Comparison of ENCODE assay signal across 14 cellular contexts in the genomic region with DNA sequence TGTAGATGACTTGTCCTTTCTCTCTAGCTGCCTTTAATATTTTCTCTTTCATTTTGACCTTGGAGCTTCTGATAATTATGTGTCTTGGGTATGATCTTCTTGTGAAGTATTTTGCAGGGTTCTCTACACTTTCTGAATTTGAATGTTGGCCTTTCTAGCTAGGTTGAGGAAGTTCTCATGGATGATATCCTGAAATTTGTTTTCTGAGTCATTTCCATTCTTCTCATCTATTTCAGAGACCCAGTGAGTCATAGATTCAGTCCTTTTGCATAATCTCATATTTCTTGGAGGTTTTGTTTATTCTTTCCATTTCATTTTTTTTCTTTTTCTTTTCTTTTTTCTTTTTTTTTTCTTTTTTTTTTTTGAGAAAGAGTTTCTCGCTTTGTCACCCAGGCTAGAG.
A peak's percentile ranks its signal among the peaks of the same experiment; 100 is the strongest.
DNase-seq lines count a peak whose midpoint lies in the region; ATAC-seq and TF ChIP-seq lines count a peak whose summit lies in the region.
"Had no signal": no experiment of that assay in that cellular context is flagged by ENCODE, and none has a peak within 500 bp of the region (broad histone marks: within the 10 kb centered on the region; RNA-seq: fewer than 3 reads in every experiment).

No MANE protein-coding gene starts in this region.

- TF ChIP-seq CTCF in choroid plexus epithelial cell (conservative IDR thresholded peaks at IDR 0.05; ENCODE audit: low read depth, low read length): no peak
- no peak for TF ChIP-seq CTCF in MM.1S (IDR thresholded peaks at IDR 0.05; ENCODE audit: low read length)

- ATAC-seq in stimulated activated effector memory CD8-positive, alpha-beta T cell treated with anti-CD3 and anti-CD28 coated beads, Interleukin-12 subunit alpha, Interleukin-12 subunit beta, amount 100 ng/mL, for 72 hours: no peak

- H3K4me1 ChIP-seq in MM.1S (ENCODE audit: low read length): no peaks in the 10 kb centered on the region

- H3K36me3 Mint-ChIP-seq in stimulated activated effector memory CD8-positive, alpha-beta T cell treated with anti-CD3 and anti-CD28 coated beads, Interleukin-12 subunit alpha, Interleukin-12 subunit beta, amount 100 ng/mL, for 72 hours: no peaks in the 10 kb centered on the region
- H3K36me3 Mint-ChIP-seq: CD4-positive, CD25-positive, alpha-beta regulatory T cell had no signal

- no peaks in the 10 kb centered on the region for H3K9me2 ChIP-seq in MM.1S (replicated peaks; ENCODE audit: insufficient read depth, low read length)

- DNase-seq in ELR (ENCODE audit: low read depth) (peak; percentile 51), LHCN-M2 (ENCODE audit: low read depth) (peak; percentile 48), choroid plexus epithelial cell (ENCODE audit: low read depth) (peak; percentile 7), non-pigmented ciliary epithelial cell (ENCODE audit: low read depth) (peak; percentile 11), UCSD-AML1 (lab: John Stamatoyannopoulos, UW; ENCODE audit: unreplicated experiment) (no peak), MM.1S (no peak)
- no peak for DNase-seq in stimulated activated effector memory CD8-positive, alpha-beta T cell treated with anti-CD3 and anti-CD28 coated beads, Interleukin-12 subunit alpha, Interleukin-12 subunit beta, amount 100 ng/mL, for 72 hours (ENCODE audit: low spot score in 2 of 2)
- DNase-seq: ACHN; Calu3; CD4-positive, CD25-positive, alpha-beta regulatory T cell; DMS79 treated with DMSO at 0.1 percent for 48 hours; NCI-H1092; NCI-H1694 treated with DMSO at 0.1 percent for 48 hours; NCI-H69 had no signal

- no peak overlapping the region for H3K27ac ChIP-seq in MM.1S (ENCODE audit: low read length)

- no peak overlapping the region for H3K4me3 ChIP-seq in choroid plexus epithelial cell (ENCODE audit: low read depth, low read length)
- no peak overlapping the region for H3K4me3 ChIP-seq in MM.1S (ENCODE audit: low read length)

- H4K20me1 ChIP-seq in MM.1S (ENCODE audit: insufficient read depth, low read length): no peaks in the 10 kb centered on the region

- no peak overlapping the region for H3K4me3 Mint-ChIP-seq in stimulated activated effector memory CD8-positive, alpha-beta T cell treated with anti-CD3 and anti-CD28 coated beads, Interleukin-12 subunit alpha, Interleukin-12 subunit beta, amount 100 ng/mL, for 72 hours
- H3K4me3 Mint-ChIP-seq: CD4-positive, CD25-positive, alpha-beta regulatory T cell had no signal

- no peaks in the 10 kb centered on the region for H3F3A ChIP-seq in MM.1S (ENCODE audit: insufficient read depth, low read length)

- H3K27ac Mint-ChIP-seq in stimulated activated effector memory CD8-positive, alpha-beta T cell treated with anti-CD3 and anti-CD28 coated beads, Interleukin-12 subunit alpha, Interleukin-12 subunit beta, amount 100 ng/mL, for 72 hours: no peak overlapping the region
- H3K27ac Mint-ChIP-seq: CD4-positive, CD25-positive, alpha-beta regulatory T cell had no signal

- no peaks in the 10 kb centered on the region for H3K27me3 ChIP-seq in MM.1S (replicated peaks; ENCODE audit: insufficient read depth, low read length)

- peaks cover 37% of the 10 kb centered on the region for H3K9me3 Mint-ChIP-seq in stimulated activated effector memory CD8-positive, alpha-beta T cell treated with anti-CD3 and anti-CD28 coated beads, Interleukin-12 subunit alpha, Interleukin-12 subunit beta, amount 100 ng/mL, for 72 hours

- H3K4me1 Mint-ChIP-seq in stimulated activated effector memory CD8-positive, alpha-beta T cell treated with anti-CD3 and anti-CD28 coated beads, Interleukin-12 subunit alpha, Interleukin-12 subunit beta, amount 100 ng/mL, for 72 hours: no peaks in the 10 kb centered on the region
- H3K4me1 Mint-ChIP-seq: CD4-positive, CD25-positive, alpha-beta regulatory T cell had no signal

- H3K4me2 ChIP-seq in MM.1S (ENCODE audit: low read depth, low read length): no peak overlapping the region

- H2AFZ ChIP-seq in MM.1S (ENCODE audit: low read length): no peak overlapping the region

- H3K9ac ChIP-seq in MM.1S (ENCODE audit: low read length): no peak overlapping the region

- H3K36me3 ChIP-seq in MM.1S (replicated peaks; ENCODE audit: insufficient read depth, low read length): no peaks in the 10 kb centered on the region

- H3K9me3 ChIP-seq in MM.1S (replicated peaks; ENCODE audit: insufficient read depth, low read length): no peaks in the 10 kb centered on the region

- H3K79me2 ChIP-seq in MM.1S (ENCODE audit: low read length): no peaks in the 10 kb centered on the region

Comparison
In these comparisons a context has a peak if more than half of its experiments do, and no peak if none do; other contexts are left out.
1. DNase-seq: peak in ELR (single experiment), LHCN-M2 (single experiment), choroid plexus epithelial cell (single experiment) and non-pigmented ciliary epithelial cell (single experiment); none in UCSD-AML1 (single experiment), stimulated activated effector memory CD8-positive, alpha-beta T cell treated with anti-CD3 and anti-CD28 coated beads, Interleukin-12 subunit alpha, Interleukin-12 subunit beta, amount 100 ng/mL, for 72 hours (0 of 2) and MM.1S (single experiment).